ENCODE assay signal across 10 cellular contexts in the genomic region with DNA sequence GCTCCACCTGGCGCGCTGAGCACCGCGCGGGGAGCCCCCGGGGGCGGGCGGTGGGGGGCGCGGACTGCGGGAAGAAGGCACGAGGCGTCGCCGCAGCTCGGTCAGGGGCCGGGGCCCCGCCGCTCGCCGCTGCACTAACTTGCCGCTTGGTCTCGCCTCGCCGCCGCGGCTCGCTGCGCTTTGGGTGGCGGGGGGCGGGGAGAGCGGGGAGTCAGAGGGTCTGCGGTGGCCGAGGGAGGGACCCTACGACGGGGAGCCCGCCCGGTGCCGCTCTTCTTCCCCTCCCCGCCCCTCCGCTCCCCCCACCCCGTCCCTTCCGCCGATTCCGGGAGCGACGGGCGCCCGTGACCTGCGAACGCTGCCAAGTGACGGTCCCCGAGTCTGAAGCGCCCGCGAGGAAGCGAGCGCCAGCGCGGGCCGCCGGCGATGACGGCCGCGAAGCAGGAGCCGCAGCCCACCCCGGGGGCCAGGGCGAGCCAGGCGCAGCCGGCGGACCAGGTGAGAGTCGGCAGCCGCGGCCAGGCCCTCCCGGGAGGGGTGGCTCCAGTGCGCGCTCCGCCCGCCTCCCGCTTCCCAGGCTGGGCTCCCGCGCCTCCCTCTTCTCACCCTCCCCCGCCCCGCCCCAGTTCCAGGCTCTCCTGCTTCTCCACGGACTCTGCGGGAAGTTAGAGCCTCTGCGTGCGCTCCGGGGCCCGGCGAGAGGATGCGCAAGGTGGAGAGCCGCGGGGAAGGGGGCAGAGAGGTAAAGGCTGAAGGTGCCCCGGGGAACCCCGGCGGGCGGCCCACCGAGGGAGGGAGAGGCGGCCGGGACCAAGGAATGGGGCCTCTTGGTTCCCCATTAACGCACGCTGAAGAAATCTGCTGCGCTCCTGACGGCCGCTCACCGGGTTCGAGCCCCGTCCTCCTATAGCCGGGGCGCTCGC.
DNase-seq lines count a peak whose midpoint lies in the region; ATAC-seq, FAIRE-seq and TF ChIP-seq lines count a peak whose summit lies in the region.
"Had no signal": no experiment of that assay in that cellular context is flagged by ENCODE, and none has a peak within 500 bp of the region (broad histone marks: within the 10 kb centered on the region; RNA-seq: fewer than 3 reads in every experiment).

No MANE protein-coding gene starts in this region.

- peaks cover 10% of the 10 kb centered on the region; the same call in 1 of the 2 replicates for H3K4me1 Mint-ChIP-seq in WTC11
- no peaks in the 10 kb centered on the region for H3K4me1 Mint-ChIP-seq in HFFc6 (ENCODE audit: low read depth)

- peaks cover 6% of the 10 kb centered on the region; the same call in 1 of the 2 replicates for H3K9me3 Mint-ChIP-seq in WTC11
- peaks cover 16% of the 10 kb centered on the region for H3K9me3 Mint-ChIP-seq in HFFc6

- no peak for TF ChIP-seq POLR2A in stomach (IDR thresholded peaks at IDR 0.05)
- TF ChIP-seq POLR2A in prostate gland (IDR thresholded peaks at IDR 0.05), result no peak
- TF ChIP-seq POLR2A in GM18505 (IDR thresholded peaks at IDR 0.05; ENCODE audit: borderline replicate concordance, extremely low read depth, insufficient read depth, insufficient read length), result no peak

- H3K27ac Mint-ChIP-seq in WTC11 (no peak overlapping the region), HFFc6 (no peak overlapping the region)

- WGBS in stomach, 5 donors, result 1 to 5% (median 3%) methylated on average over 16 to 113 of the region's 113 CpGs
- WGBS in prostate gland, result 1% methylated on average over 56 of the region's 113 CpGs

- H3K27me3 Mint-ChIP-seq in WTC11 (ENCODE audit: low read depth) (peaks cover 46% of the 10 kb centered on the region), HFFc6 (ENCODE audit: insufficient read depth) (peaks cover 3% of the 10 kb centered on the region; the same call in 1 of the 2 replicates)

- TF ChIP-seq CTCF in WTC11 (IDR thresholded peaks at IDR 0.05) (no peak), kidney (IDR thresholded peaks at IDR 0.05; ENCODE audit: borderline replicate concordance, extremely low read depth, insufficient read depth) (no peak), stomach (IDR thresholded peaks at IDR 0.05) (no peak), HFFc6 (IDR thresholded peaks at IDR 0.05) (no peak), prostate gland (IDR thresholded peaks at IDR 0.05) (no peak)

- H3K27ac ChIP-seq in kidney (ENCODE audit: low read depth in 2 of 2, low read length in 2 of 2) (no peak overlapping the region), stomach (peak overlapping the region in 3 of 5 donors; percentile 13 to 60 (median 30)), prostate gland (no peak overlapping the region)
- H3K27ac ChIP-seq: tibial artery had no signal

- intact Hi-C loops in kidney (cut with DNase I) (no loop called here), stomach (cut with DNase I; ENCODE audit: low total_unique reads) (no loop called here), prostate gland (cut with DNase I) (no loop called here)

- peak; percentile 75 for ATAC-seq in WTC11
- ATAC-seq in GM18505 (IDR thresholded peaks at IDR 0.05; ENCODE audit: unreplicated experiment), result no peak

- POLR2A ChIA-PET in WTC11 (lab: Charles Lee), result no interaction called here

- DNase-seq in NCI-H2081 (lab: John Stamatoyannopoulos, UW) (peak; percentile 66 to 79), NCI-H2081 treated with DMSO at 0.1 percent for 48 hours (lab: John Stamatoyannopoulos, UW) (no peak), WTC11 (ENCODE audit: low spot score) (peak; percentile 58), kidney (peak; percentile 61), stomach (peak; percentile 30), HFFc6 (no peak), prostate gland (ENCODE audit: low spot score) (no peak)
- DNase-seq: activated gamma-delta T cell, tibial artery had no signal

- peaks cover 8 to 45% (median 32%) of the 10 kb centered on the region in 3 donors for H3K27me3 ChIP-seq in stomach
- H3K27me3 ChIP-seq in prostate gland (replicated peaks; ENCODE audit: insufficient read depth), result peaks cover 19% of the 10 kb centered on the region

- H3K4me3 Mint-ChIP-seq in WTC11, result peak overlapping the region; percentile 81
- no peak overlapping the region for H3K4me3 Mint-ChIP-seq in HFFc6

- H3K36me3 Mint-ChIP-seq in WTC11 (peaks cover 6% of the 10 kb centered on the region; the same call in 1 of the 2 replicates), HFFc6 (ENCODE audit: low read depth) (peaks cover 5% of the 10 kb centered on the region)

- CTCF ChIA-PET in WTC11 (lab: Charles Lee), result no interaction called here

- TF ChIP-seq EP300 in stomach (IDR thresholded peaks at IDR 0.05), result no peak

- no peak overlapping the region for H3K4me3 ChIP-seq in kidney (ENCODE audit: low read length in 2 of 2)
- peak overlapping the region; percentile 28 to 41 (median 39) for H3K4me3 ChIP-seq in stomach
- peak overlapping the region in 1 of 2 donors; percentile 8 for H3K4me3 ChIP-seq in prostate gland

- H3K4me1 ChIP-seq in kidney (ENCODE audit: control insufficient read depth in 1 of 2, insufficient read depth in 1 of 2, low read depth in 1 of 2, low read length in 2 of 2) (no peaks in the 10 kb centered on the region), stomach (peaks cover 0 to 22% (median 11%) of the 10 kb centered on the region in 4 donors), prostate gland (replicated peaks) (no peaks in the 10 kb centered on the region)

- H3K36me3 ChIP-seq in kidney (ENCODE audit: control insufficient read depth in 1 of 2, insufficient read depth in 2 of 2, low read length in 2 of 2) (no peaks in the 10 kb centered on the region), stomach (no peaks in the 10 kb centered on the region), prostate gland (no peaks in the 10 kb centered on the region)
- H3K36me3 ChIP-seq: tibial artery had no signal

- no peaks in the 10 kb centered on the region for H3K9me3 ChIP-seq in kidney (ENCODE audit: control insufficient read depth in 1 of 2, low read length in 2 of 2)
- H3K9me3 ChIP-seq in stomach, result peaks cover 0 to 13% (median 0%) of the 10 kb centered on the region in 4 donors
- H3K9me3 ChIP-seq in prostate gland, result no peaks in the 10 kb centered on the region
- H3K9me3 ChIP-seq: tibial artery had no signal

- H3K9ac ChIP-seq in kidney (ENCODE audit: low read length in 2 of 2), result no peak overlapping the region

- FAIRE-seq in kidney (lab: Jason Lieb, UNC), result no peak

TF ChIP-seq in WTC11, 78 proteins besides CTCF, POLR2A, EP300 and RAD21 (continues in another document):
- TF ChIP-seq, protein P1, sequence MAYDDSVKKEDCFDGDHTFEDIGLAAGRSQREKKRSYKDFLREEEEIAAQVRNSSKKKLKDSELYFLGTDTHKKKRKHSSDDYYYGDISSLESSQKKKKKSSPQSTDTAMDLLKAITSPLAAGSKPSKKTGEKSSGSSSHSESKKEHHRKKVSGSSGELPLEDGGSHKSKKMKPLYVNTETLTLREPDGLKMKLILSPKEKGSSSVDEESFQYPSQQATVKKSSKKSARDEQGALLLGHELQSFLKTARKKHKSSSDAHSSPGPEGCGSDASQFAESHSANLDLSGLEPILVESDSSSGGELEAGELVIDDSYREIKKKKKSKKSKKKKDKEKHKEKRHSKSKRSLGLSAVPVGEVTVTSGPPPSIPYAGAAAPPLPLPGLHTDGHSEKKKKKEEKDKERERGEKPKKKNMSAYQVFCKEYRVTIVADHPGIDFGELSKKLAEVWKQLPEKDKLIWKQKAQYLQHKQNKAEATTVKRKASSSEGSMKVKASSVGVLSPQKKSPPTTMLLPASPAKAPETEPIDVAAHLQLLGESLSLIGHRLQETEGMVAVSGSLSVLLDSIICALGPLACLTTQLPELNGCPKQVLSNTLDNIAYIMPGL (CRISPR knock-in tag; IDR thresholded peaks at IDR 0.05), result 0 out of 2 replicates have a peak, but pooled peaks have one; percentile 30
- TF ChIP-seq NFYB (CRISPR knock-in tag; conservative IDR thresholded peaks at IDR 0.05; ENCODE audit: low read depth) (no peak), FOXJ3 (CRISPR knock-in tag; IDR thresholded peaks at IDR 0.05; ENCODE audit: borderline replicate concordance) (no peak), MXD4 (CRISPR knock-in tag; IDR thresholded peaks at IDR 0.05; ENCODE audit: borderline replicate concordance) (no peak), HMGA2 (CRISPR knock-in tag; IDR thresholded peaks at IDR 0.05) (no peak), CREB1 (CRISPR knock-in tag; IDR thresholded peaks at IDR 0.05) (no peak), ELF4 (CRISPR knock-in tag; IDR thresholded peaks at IDR 0.05; ENCODE audit: low read depth) (no peak)
- TF ChIP-seq, protein P2, sequence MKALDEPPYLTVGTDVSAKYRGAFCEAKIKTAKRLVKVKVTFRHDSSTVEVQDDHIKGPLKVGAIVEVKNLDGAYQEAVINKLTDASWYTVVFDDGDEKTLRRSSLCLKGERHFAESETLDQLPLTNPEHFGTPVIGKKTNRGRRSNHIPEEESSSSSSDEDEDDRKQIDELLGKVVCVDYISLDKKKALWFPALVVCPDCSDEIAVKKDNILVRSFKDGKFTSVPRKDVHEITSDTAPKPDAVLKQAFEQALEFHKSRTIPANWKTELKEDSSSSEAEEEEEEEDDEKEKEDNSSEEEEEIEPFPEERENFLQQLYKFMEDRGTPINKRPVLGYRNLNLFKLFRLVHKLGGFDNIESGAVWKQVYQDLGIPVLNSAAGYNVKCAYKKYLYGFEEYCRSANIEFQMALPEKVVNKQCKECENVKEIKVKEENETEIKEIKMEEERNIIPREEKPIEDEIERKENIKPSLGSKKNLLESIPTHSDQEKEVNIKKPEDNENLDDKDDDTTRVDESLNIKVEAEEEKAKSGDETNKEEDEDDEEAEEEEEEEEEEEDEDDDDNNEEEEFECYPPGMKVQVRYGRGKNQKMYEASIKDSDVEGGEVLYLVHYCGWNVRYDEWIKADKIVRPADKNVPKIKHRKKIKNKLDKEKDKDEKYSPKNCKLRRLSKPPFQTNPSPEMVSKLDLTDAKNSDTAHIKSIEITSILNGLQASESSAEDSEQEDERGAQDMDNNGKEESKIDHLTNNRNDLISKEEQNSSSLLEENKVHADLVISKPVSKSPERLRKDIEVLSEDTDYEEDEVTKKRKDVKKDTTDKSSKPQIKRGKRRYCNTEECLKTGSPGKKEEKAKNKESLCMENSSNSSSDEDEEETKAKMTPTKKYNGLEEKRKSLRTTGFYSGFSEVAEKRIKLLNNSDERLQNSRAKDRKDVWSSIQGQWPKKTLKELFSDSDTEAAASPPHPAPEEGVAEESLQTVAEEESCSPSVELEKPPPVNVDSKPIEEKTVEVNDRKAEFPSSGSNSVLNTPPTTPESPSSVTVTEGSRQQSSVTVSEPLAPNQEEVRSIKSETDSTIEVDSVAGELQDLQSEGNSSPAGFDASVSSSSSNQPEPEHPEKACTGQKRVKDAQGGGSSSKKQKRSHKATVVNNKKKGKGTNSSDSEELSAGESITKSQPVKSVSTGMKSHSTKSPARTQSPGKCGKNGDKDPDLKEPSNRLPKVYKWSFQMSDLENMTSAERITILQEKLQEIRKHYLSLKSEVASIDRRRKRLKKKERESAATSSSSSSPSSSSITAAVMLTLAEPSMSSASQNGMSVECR (CRISPR knock-in tag; IDR thresholded peaks at IDR 0.05; ENCODE audit: borderline replicate concordance), result no peak
- TF ChIP-seq, protein P3, sequence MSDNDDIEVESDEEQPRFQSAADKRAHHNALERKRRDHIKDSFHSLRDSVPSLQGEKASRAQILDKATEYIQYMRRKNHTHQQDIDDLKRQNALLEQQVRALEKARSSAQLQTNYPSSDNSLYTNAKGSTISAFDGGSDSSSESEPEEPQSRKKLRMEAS (CRISPR knock-in tag; IDR thresholded peaks at IDR 0.05), result 0 out of 2 replicates have a peak, but pooled peaks have one; percentile 18

Comparison
In these comparisons a context has a peak if more than half of its experiments do, and no peak if none do; other contexts are left out.
1. DNase-seq: peak in NCI-H2081 (2 of 2), WTC11 (single experiment), kidney (single experiment) and stomach (single experiment); none in NCI-H2081 treated with DMSO at 0.1 percent for 48 hours (single experiment), HFFc6 (single experiment) and prostate gland (single experiment).
2. H3K27ac ChIP-seq: peak in stomach (3 of 5); none in kidney (0 of 2) and prostate gland (0 of 2).
3. H3K4me3 ChIP-seq: peak in stomach (4 of 4); none in kidney (0 of 2).